22 cellular contexts compared by ENCODE assay signal in the genomic region with DNA sequence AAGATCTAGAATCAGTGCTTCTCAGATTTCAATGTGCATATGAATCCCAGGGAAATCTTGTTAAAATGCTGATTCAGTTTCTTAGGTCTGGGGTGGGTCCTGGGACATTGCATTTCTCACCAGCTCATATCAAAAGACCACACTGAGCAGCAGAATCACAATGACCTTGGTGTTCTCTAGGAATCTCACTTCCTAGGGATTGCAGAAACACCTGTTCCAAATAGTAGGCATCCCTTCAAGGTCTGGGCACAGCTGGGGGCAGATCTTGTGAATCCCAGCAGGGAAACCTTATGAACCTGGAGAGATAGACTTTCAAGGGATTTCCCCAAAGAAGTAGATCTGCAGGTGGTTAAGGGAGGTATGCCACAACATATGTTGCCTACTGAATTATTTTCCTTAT.
"Had no signal": no experiment of that assay in that cellular context is flagged by ENCODE, and none has a peak within 500 bp of the region (broad histone marks: within the 10 kb centered on the region; RNA-seq: fewer than 3 reads in every experiment).

No MANE protein-coding gene starts in this region.

- FAIRE-seq: HepG2, RCC 7860 had no signal

- H3K9me3 Mint-ChIP-seq: T-cell had no signal

- H3K36me3 Mint-ChIP-seq: T-cell had no signal

- ATAC-seq: T-cell had no signal

- H3K9me3 ChIP-seq: SJSA1 had no signal

- H3K4me1 Mint-ChIP-seq: T-cell had no signal

- H3K36me3 ChIP-seq: SJSA1 had no signal

- H3K4me1 ChIP-seq: SJSA1 had no signal

- H3K27ac ChIP-seq: SJSA1, SK-N-MC had no signal

- H3K27me3 ChIP-seq: SJSA1 had no signal

- H3K27ac Mint-ChIP-seq: T-cell had no signal

- H3K4me3 Mint-ChIP-seq: T-cell had no signal

- DNase-seq: IMR-90, KBM-7, MV-4-11, NCI-H1048, NCI-H1105, NCI-H1417 treated with DMSO at 0.1 percent for 48 hours, NCI-H146, NCI-H1694 treated with DMSO at 0.1 percent for 48 hours, NCI-H1930, NCI-H2081, NCI-H2107, NCI-H524, NCI-H526 treated with DMSO at 0.1 percent for 48 hours, NCI-H774, RPMI8226, SIG-M5, SW 1271, T-cell had no signal

- H3K4me3 ChIP-seq: SJSA1, SK-N-MC had no signal
